Comparison of ENCODE assay signal across 1 cellular context in the genomic region with DNA sequence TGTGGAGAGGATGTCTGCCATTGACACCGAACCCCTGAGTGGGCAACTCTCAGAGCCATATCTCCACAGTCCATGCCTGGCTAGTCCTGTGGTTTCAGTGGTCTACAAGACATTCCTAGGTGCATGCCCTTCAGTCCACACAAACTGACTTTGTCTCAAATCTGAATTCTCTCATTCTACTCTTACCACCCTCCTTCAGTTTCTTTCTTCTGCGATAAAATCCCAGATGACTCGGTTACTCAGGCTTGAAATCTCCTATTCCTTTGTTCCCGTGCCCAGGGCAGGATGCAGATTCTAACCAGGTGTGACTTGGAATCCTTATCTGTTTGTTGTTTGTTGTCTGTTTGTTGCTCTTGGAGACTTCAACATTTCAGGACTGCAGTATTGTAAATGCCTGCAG.
TF ChIP-seq lines count a peak whose summit lies in the region.

No MANE protein-coding gene starts in this region.

TF ChIP-seq in HepG2, 621 proteins besides CTCF, POLR2A, EP300 and RAD21:
- TF ChIP-seq ZNF557 (CRISPR knock-in tag; IDR thresholded peaks at IDR 0.05) (no peak), ZNF225 (CRISPR knock-in tag; IDR thresholded peaks at IDR 0.05) (no peak), JUN (CRISPR knock-in tag; IDR thresholded peaks at IDR 0.05) (no peak), ZNF75D (CRISPR knock-in tag; IDR thresholded peaks at IDR 0.05; ENCODE audit: borderline replicate concordance) (no peak), HNF4A (CRISPR knock-in tag; IDR thresholded peaks at IDR 0.05) (no peak), U2AF2 (IDR thresholded peaks at IDR 0.05; ENCODE audit: low read depth, low read length) (no peak)
- TF ChIP-seq, protein P1, sequence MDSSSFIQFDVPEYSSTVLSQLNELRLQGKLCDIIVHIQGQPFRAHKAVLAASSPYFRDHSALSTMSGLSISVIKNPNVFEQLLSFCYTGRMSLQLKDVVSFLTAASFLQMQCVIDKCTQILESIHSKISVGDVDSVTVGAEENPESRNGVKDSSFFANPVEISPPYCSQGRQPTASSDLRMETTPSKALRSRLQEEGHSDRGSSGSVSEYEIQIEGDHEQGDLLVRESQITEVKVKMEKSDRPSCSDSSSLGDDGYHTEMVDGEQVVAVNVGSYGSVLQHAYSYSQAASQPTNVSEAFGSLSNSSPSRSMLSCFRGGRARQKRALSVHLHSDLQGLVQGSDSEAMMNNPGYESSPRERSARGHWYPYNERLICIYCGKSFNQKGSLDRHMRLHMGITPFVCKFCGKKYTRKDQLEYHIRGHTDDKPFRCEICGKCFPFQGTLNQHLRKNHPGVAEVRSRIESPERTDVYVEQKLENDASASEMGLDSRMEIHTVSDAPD (CRISPR knock-in tag; IDR thresholded peaks at IDR 0.05), result no peak
TF ChIP-seq in HepG2: peak in this region for 0.
